Comparison of ENCODE assay signal across 16 cellular contexts in the genomic region with DNA sequence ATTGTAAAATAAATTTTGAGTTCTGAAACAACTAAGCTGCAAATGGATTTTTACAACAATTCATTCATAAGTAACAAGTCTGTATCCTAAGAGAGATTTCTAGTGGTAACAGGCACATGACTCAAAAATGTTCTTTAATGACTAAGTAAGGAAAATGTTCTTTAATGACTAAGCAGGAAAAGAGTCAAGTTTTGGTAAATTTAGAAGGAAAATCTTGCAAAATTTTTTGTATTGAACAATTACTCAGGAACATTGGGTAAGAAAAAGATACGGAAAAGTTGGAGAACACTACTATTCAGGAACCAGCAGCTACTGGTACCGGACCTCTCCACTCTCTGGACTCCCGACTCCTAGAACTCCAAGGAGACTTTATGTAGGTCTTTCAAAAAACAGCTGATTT. TPM values are rescaled to one million over a fixed set of nuclear protein-coding genes. Genes with fewer than 3 reads are reported as not detected.
DNase-seq lines count a peak whose midpoint lies in the region; ATAC-seq, FAIRE-seq and TF ChIP-seq lines count a peak whose summit lies in the region.
"Had no signal": no experiment of that assay in that cellular context is flagged by ENCODE, and none has a peak within 500 bp of the region (broad histone marks: within the 10 kb centered on the region; RNA-seq: fewer than 3 reads in every experiment).

No MANE protein-coding gene starts in this region.

- ATAC-seq in left lung = no peak
- ATAC-seq in stimulated activated naive CD8-positive, alpha-beta T cell treated with anti-CD3 and anti-CD28 coated beads, Interleukin-15, Interleukin-2, amounts not matched to agents 100 U/mL and 50 U/mL, for 24 hours = no peak

- intact Hi-C loops in left lung (cut with DNase I) = no loop called here

- H3K4me3 ChIP-seq in ACC112 (ENCODE audit: low read depth, low read length) (peak overlapping the region; percentile 39; the same call in 1 of the 2 replicates), left lung (no peak overlapping the region), MG63 (no peak overlapping the region)
- H3K4me3 ChIP-seq: heart left ventricle, prostate gland had no signal

- H3K27ac ChIP-seq in ACC112 (ENCODE audit: low read depth, low read length) (peak overlapping the region; percentile 84), left lung (peak overlapping the region; percentile 9 to 57)
- H3K27ac ChIP-seq: prostate gland had no signal

- no peak overlapping the region for H3K4me3 Mint-ChIP-seq in chondrocyte (ENCODE audit: unreplicated experiment)
- H3K4me3 Mint-ChIP-seq: CD14-positive monocyte, memory B cell had no signal

- H3K27me3 ChIP-seq in ACC112 (ENCODE audit: insufficient read depth, low read length) (no peaks in the 10 kb centered on the region), left lung (no peaks in the 10 kb centered on the region), MG63 (no peaks in the 10 kb centered on the region)
- H3K27me3 ChIP-seq: heart left ventricle had no signal

- no peaks in the 10 kb centered on the region for H3K27me3 Mint-ChIP-seq in chondrocyte (ENCODE audit: low read depth)
- H3K27me3 Mint-ChIP-seq: memory B cell had no signal

- H3K36me3 ChIP-seq in ACC112 (ENCODE audit: insufficient read depth, low read length) = peaks cover 21% of the 10 kb centered on the region
- H3K36me3 ChIP-seq in left lung = peaks cover 0 to 24% of the 10 kb centered on the region in 2 donors
- peaks cover 26% of the 10 kb centered on the region for H3K36me3 ChIP-seq in MG63
- H3K36me3 ChIP-seq: prostate gland had no signal

- H3K36me3 Mint-ChIP-seq in chondrocyte (ENCODE audit: low read depth) = peaks cover 7% of the 10 kb centered on the region

- H3K9me3 Mint-ChIP-seq in chondrocyte (ENCODE audit: low read depth) = no peaks in the 10 kb centered on the region
- H3K9me3 Mint-ChIP-seq: CD14-positive monocyte, memory B cell had no signal

- peak; percentile 94 for DNase-seq in HS-5 (ENCODE audit: low read depth)
- DNase-seq in chondrocyte (ENCODE audit: low spot score) = no peak
- DNase-seq in left lung = no peak
- DNase-seq in NOMO-1 (lab: John Stamatoyannopoulos, UW; ENCODE audit: unreplicated experiment in 2 of 2) = no peak
- no peak for DNase-seq in HTR-8/SVneo (ENCODE audit: insufficient read length, low spot score)
- no peak for DNase-seq in MG63
- DNase-seq in stimulated activated naive CD8-positive, alpha-beta T cell treated with anti-CD3 and anti-CD28 coated beads, Interleukin-15, Interleukin-2, amounts not matched to agents 100 U/mL and 50 U/mL, for 24 hours = no peak
- DNase-seq: central memory CD4-positive, alpha-beta T cell; heart left ventricle; NCI-H146; substantia nigra; T-helper 9 cell had no signal

- no peak for FAIRE-seq in HTR-8/SVneo (lab: Jason Lieb, UNC)

- peaks cover 45% of the 10 kb centered on the region for H3K4me1 ChIP-seq in ACC112 (ENCODE audit: control insufficient read depth, insufficient read depth, low read length, unreplicated experiment)
- peaks cover 0 to 7% of the 10 kb centered on the region in 2 donors for H3K4me1 ChIP-seq in left lung
- H3K4me1 ChIP-seq: prostate gland had no signal

- no peaks in the 10 kb centered on the region for H3K9me3 ChIP-seq in left lung
- H3K9me3 ChIP-seq in MG63 = no peaks in the 10 kb centered on the region
- H3K9me3 ChIP-seq: heart left ventricle, prostate gland had no signal

- peak overlapping the region; percentile 92 for H3K27ac Mint-ChIP-seq in chondrocyte (ENCODE audit: unreplicated experiment)
- H3K27ac Mint-ChIP-seq: memory B cell had no signal

- peaks cover 23% of the 10 kb centered on the region for H3K4me1 Mint-ChIP-seq in chondrocyte (ENCODE audit: low read depth)
- H3K4me1 Mint-ChIP-seq: memory B cell had no signal

- H2AFZ ChIP-seq in ACC112 (ENCODE audit: low read length, unreplicated experiment) = peak overlapping the region; percentile 12

- peaks cover 24% of the 10 kb centered on the region for H3K79me2 ChIP-seq in ACC112 (ENCODE audit: control insufficient read depth, insufficient read depth, low read length, unreplicated experiment)

- TF ChIP-seq CTCF in chondrocyte (IDR thresholded peaks at IDR 0.05) = no peak
- no peak for TF ChIP-seq CTCF in left lung (IDR thresholded peaks at IDR 0.05)

RNA-seq across cellular contexts. Expression of a gene that starts 33.5 kb away (rescaled TPM):
- total RNA-seq in chondrocyte (51.5 to 54.9 TPM (median 54.9 TPM) in 3 replicates), left lung (10 to 100 TPM; 54.5 to 59.4 TPM)
- total RNA-seq in MG63 (2014; rRNA removed; shearing (Covaris generic); ENCODE audit: low replicate concordance) = 19.6 and 24.8 TPM in 2 replicates
